17 cellular contexts compared by ENCODE assay signal in genomic region chr14:55302367-55302766, GRCh38. TPM values are rescaled to one million over a fixed set of nuclear protein-coding genes. Genes with fewer than 3 reads are reported as not detected.
DNase-seq lines count a peak whose midpoint lies in the region; ATAC-seq and TF ChIP-seq lines count a peak whose summit lies in the region.
"Had no signal": no experiment of that assay in that cellular context is flagged by ENCODE, and none has a peak within 500 bp of the region (broad histone marks: within the 10 kb centered on the region; RNA-seq: fewer than 3 reads in every experiment).

No MANE protein-coding gene starts in this region.

- CTCF ChIA-PET in RWPE1 (lab: Yijun Ruan, JAX): no interaction called here
- CTCF ChIA-PET in PC-9 (lab: Charles Lee): no interaction called here

- H3K27ac Mint-ChIP-seq in stimulated activated memory B cell treated with anti-CD40 and anti-IgM and Interleukin-4, amounts not matched to agents 10 μg/mL and 1 μg/mL and 100 μg/mL, for 72 hours: peak overlapping the region; percentile 23
- H3K27ac Mint-ChIP-seq in activated naive CD4-positive, alpha-beta T cell treated with anti-CD3 and anti-CD28 coated beads, Interleukin-2, amount 50 U/mL, for 72 hours: peak overlapping the region in 1 of 2 donors; percentile 94
- H3K27ac Mint-ChIP-seq: activated CD4-positive, alpha-beta T cell treated with anti-CD3 and anti-CD28 coated beads, Interleukin-2, amount 10 ng/mL, durations not matched to agents 7 days and 5 days had no signal

- no peaks in the 10 kb centered on the region for H3F3A ChIP-seq in PC-9 (ENCODE audit: insufficient read depth, low read depth)

- no peak for TF ChIP-seq CTCF in RWPE1 (conservative IDR thresholded peaks at IDR 0.05; ENCODE audit: low read depth)
- TF ChIP-seq CTCF in foreskin keratinocyte (conservative IDR thresholded peaks at IDR 0.05): no peak
- no peak for TF ChIP-seq CTCF in PC-9 (conservative IDR thresholded peaks at IDR 0.05)

- H3K27me3 ChIP-seq in foreskin keratinocyte: no peaks in the 10 kb centered on the region
- H3K27me3 ChIP-seq in PC-9 (ENCODE audit: insufficient read depth, low read depth): no peaks in the 10 kb centered on the region
- H3K27me3 ChIP-seq: adrenal gland had no signal

- ATAC-seq in Right ventricle myocardium inferior (peak; percentile 27), foreskin keratinocyte (no peak)
- no peak for ATAC-seq in stimulated activated memory B cell treated with anti-CD40 and anti-IgM and Interleukin-4, amounts not matched to agents 10 μg/mL and 1 μg/mL and 100 μg/mL, for 72 hours
- ATAC-seq in activated naive CD4-positive, alpha-beta T cell treated with anti-CD3 and anti-CD28 coated beads, Interleukin-2, amount 50 U/mL, for 72 hours: no peak

- DNase-seq in Right ventricle myocardium inferior (ENCODE audit: missing footprints): no peak
- no peak for DNase-seq in cardiac septum (ENCODE audit: low spot score)
- DNase-seq in RWPE1 (ENCODE audit: low spot score): no peak
- DNase-seq in foreskin keratinocyte: no peak
- no peak for DNase-seq in PC-9
- DNase-seq in NCI-H187 (lab: John Stamatoyannopoulos, UW): no peak
- no peak for DNase-seq in activated naive CD4-positive, alpha-beta T cell treated with anti-CD3 and anti-CD28 coated beads, Interleukin-2, amount 50 U/mL, for 72 hours (ENCODE audit: low spot score in 2 of 2)
- DNase-seq: activated CD4-positive, alpha-beta T cell treated with anti-CD3 and anti-CD28 coated beads, Interleukin-2, amount 10 ng/mL, durations not matched to agents 7 days and 5 days; GOT3; NCI-H1436 treated with DMSO at 0.1 percent for 48 hours; NCI-H446 treated with DMSO at 0.1 percent for 48 hours; retina; stimulated activated CD4-positive, alpha-beta T cell treated with anti-CD3 and anti-CD28 coated beads, Interleukin-1b, Interleukin-23, amount 100 ng/mL, for 48 hours; substantia nigra had no signal

- no peaks in the 10 kb centered on the region for H3K9me3 ChIP-seq in PC-9 (ENCODE audit: insufficient read depth, low read depth)
- H3K9me3 ChIP-seq: adrenal gland had no signal

- intact Hi-C loops in Right ventricle myocardium inferior (cut with DNase I): loop anchor here (2.0 kb wide), 1 partner anchor 30 kb away; no protein-coding TSS in a partner anchor
- intact Hi-C loops in cardiac septum (cut with DNase I): no loop called here
- intact Hi-C loops in PC-9 (cut with micrococcal nuclease; ENCODE audit: unreplicated experiment): no loop called here

- H3K36me3 Mint-ChIP-seq in stimulated activated memory B cell treated with anti-CD40 and anti-IgM and Interleukin-4, amounts not matched to agents 10 μg/mL and 1 μg/mL and 100 μg/mL, for 72 hours: peaks cover 12% of the 10 kb centered on the region
- H3K36me3 Mint-ChIP-seq in activated naive CD4-positive, alpha-beta T cell treated with anti-CD3 and anti-CD28 coated beads, Interleukin-2, amount 50 U/mL, for 72 hours: peaks cover 0 to 28% of the 10 kb centered on the region in 2 donors

- H3K9me2 ChIP-seq in PC-9 (ENCODE audit: insufficient read depth): no peaks in the 10 kb centered on the region

- POLR2A ChIA-PET in RWPE1 (lab: Yijun Ruan, JAX; ENCODE audit: low non-redundant PET) (no interaction called here), PC-9 (lab: Charles Lee; ENCODE audit: unreplicated experiment) (no interaction called here)

- peak overlapping the region; percentile 64 for H3K27ac ChIP-seq in RWPE1
- peak overlapping the region; percentile 39 for H3K27ac ChIP-seq in foreskin keratinocyte
- H3K27ac ChIP-seq in PC-9: no peak overlapping the region
- H3K27ac ChIP-seq: adrenal gland had no signal

- H3K9me3 Mint-ChIP-seq in stimulated activated memory B cell treated with anti-CD40 and anti-IgM and Interleukin-4, amounts not matched to agents 10 μg/mL and 1 μg/mL and 100 μg/mL, for 72 hours: no peaks in the 10 kb centered on the region
- H3K9me3 Mint-ChIP-seq in activated naive CD4-positive, alpha-beta T cell treated with anti-CD3 and anti-CD28 coated beads, Interleukin-2, amount 50 U/mL, for 72 hours: peaks cover 0 to 4% of the 10 kb centered on the region in 2 donors
- H3K9me3 Mint-ChIP-seq: activated CD4-positive, alpha-beta T cell treated with anti-CD3 and anti-CD28 coated beads, Interleukin-2, amount 10 ng/mL, durations not matched to agents 7 days and 5 days had no signal

- no peak overlapping the region for H3K4me3 ChIP-seq in PC-9
- H3K4me3 ChIP-seq: adrenal gland, lung had no signal

- H3K4me1 ChIP-seq in foreskin keratinocyte (peaks cover 27% of the 10 kb centered on the region), PC-9 (replicated peaks; ENCODE audit: insufficient read depth) (no peaks in the 10 kb centered on the region)

- H3K4me2 ChIP-seq in PC-9: no peak overlapping the region

- H3K79me2 ChIP-seq in PC-9 (ENCODE audit: low read depth): peaks cover 82% of the 10 kb centered on the region

- no peaks in the 10 kb centered on the region; the same call in 1 of the 2 replicates for H4K20me1 ChIP-seq in PC-9 (ENCODE audit: insufficient read depth)

- H3K36me3 ChIP-seq in PC-9 (ENCODE audit: low read depth): peaks cover 12% of the 10 kb centered on the region; the same call in 1 of the 2 replicates
- H3K36me3 ChIP-seq: adrenal gland had no signal

- H2AFZ ChIP-seq in PC-9: no peak overlapping the region

- BruUV-seq in PC-9 (replicated peaks; lab: Mats Ljungman, UMichigan): no TSS peak

- peaks cover 40% of the 10 kb centered on the region for H3K4me1 Mint-ChIP-seq in stimulated activated memory B cell treated with anti-CD40 and anti-IgM and Interleukin-4, amounts not matched to agents 10 μg/mL and 1 μg/mL and 100 μg/mL, for 72 hours

- no peaks in the 10 kb centered on the region for H3K27me3 Mint-ChIP-seq in stimulated activated memory B cell treated with anti-CD40 and anti-IgM and Interleukin-4, amounts not matched to agents 10 μg/mL and 1 μg/mL and 100 μg/mL, for 72 hours
- H3K27me3 Mint-ChIP-seq: activated CD4-positive, alpha-beta T cell treated with anti-CD3 and anti-CD28 coated beads, Interleukin-2, amount 10 ng/mL, durations not matched to agents 7 days and 5 days had no signal

- H3K4me3 Mint-ChIP-seq in stimulated activated memory B cell treated with anti-CD40 and anti-IgM and Interleukin-4, amounts not matched to agents 10 μg/mL and 1 μg/mL and 100 μg/mL, for 72 hours: no peak overlapping the region
- H3K4me3 Mint-ChIP-seq: activated CD4-positive, alpha-beta T cell treated with anti-CD3 and anti-CD28 coated beads, Interleukin-2, amount 10 ng/mL, durations not matched to agents 7 days and 5 days had no signal

RNA-seq across cellular contexts. Expression of gene FBXO34, which starts 31.1 kb away (rescaled TPM):
- total RNA-seq in Right ventricle myocardium inferior: 24.5 TPM
- 17.4 TPM for total RNA-seq in cardiac septum
- total RNA-seq in foreskin keratinocyte: 16.3 and 17.3 TPM in 2 replicates
- 5.0 and 6.9 TPM in 2 replicates for polyA plus RNA-seq in foreskin keratinocyte
- total RNA-seq in PC-9 (2021): 32.8 and 33.1 TPM in 2 replicates
- 10 to 100 TPM; 26.7 to 27.5 TPM for total RNA-seq in activated naive CD4-positive, alpha-beta T cell treated with anti-CD3 and anti-CD28 coated beads, Interleukin-2, amount 50 U/mL, for 72 hours
